ENCODE assay signal across 1 cellular context in the genomic region with DNA sequence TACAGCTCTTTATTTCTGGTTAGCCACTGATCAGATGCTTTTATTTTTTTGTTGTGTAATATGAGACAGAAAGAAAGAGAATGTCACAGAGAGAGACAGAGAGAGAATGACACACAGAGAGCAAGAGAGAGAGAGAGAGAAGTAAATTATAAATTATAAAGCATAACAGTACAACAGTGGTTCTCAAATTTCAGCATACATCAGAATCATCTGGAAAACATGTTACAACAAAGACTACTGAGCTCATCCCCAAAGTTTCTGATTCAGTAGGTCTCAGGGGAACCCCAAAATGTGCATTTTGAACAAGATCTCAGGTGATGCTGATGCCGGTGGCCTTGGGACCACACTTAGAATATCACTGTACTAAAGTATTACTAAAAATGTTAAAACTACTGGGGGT.
TF ChIP-seq lines count a peak whose summit lies in the region.

No MANE protein-coding gene starts in this region.

TF ChIP-seq in SK-N-SH, 30 proteins besides CTCF, POLR2A, EP300 and RAD21 (continued from another document):
- no peak for TF ChIP-seq USF2 (IDR thresholded peaks at IDR 0.05; ENCODE audit: borderline replicate concordance, low read depth, low read length)
- no peak for TF ChIP-seq TEAD4 (IDR thresholded peaks at IDR 0.05; ENCODE audit: borderline replicate concordance, insufficient read depth)
- TF ChIP-seq GATA2 (CRISPR knock-in tag; IDR thresholded peaks at IDR 0.05) = no peak
- TF ChIP-seq IRF3 (IDR thresholded peaks at IDR 0.05; ENCODE audit: low read depth, low read length) = no peak
- no peak for TF ChIP-seq ELF1 (IDR thresholded peaks at IDR 0.05)
- TF ChIP-seq USF1 (IDR thresholded peaks at IDR 0.05; ENCODE audit: borderline replicate concordance, low read depth) = no peak
- TF ChIP-seq, protein P1, sequence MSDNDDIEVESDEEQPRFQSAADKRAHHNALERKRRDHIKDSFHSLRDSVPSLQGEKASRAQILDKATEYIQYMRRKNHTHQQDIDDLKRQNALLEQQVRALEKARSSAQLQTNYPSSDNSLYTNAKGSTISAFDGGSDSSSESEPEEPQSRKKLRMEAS (IDR thresholded peaks at IDR 0.05; ENCODE audit: low read depth) = no peak
- no peak for TF ChIP-seq SMC3 (IDR thresholded peaks at IDR 0.05; ENCODE audit: low read depth, low read length)
- TF ChIP-seq TCF12 (IDR thresholded peaks at IDR 0.05) = no peak
